27 cellular contexts compared by ENCODE assay signal in the genomic region with DNA sequence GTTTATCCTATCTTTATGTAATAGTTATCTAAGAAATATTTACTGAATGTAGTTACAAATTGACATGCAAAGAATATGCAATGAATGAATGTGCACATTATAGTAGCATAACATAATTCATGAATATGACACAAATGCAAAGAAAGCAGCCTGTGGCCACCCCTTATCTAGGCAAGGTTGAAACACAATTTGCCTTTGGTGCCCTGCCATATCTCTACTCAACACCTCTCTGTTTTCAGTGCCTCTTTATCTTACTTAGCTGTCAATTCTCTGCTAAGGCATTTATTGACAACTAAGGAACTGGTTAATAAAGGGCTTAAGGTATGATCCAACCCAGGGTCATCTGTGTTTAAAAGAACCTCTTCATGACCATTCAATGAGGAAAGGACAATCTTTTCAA.
"Had no signal": no experiment of that assay in that cellular context is flagged by ENCODE, and none has a peak within 500 bp of the region (broad histone marks: within the 10 kb centered on the region; RNA-seq: fewer than 3 reads in every experiment).

No MANE protein-coding gene starts in this region.

- H3K9me3 ChIP-seq: body of pancreas, pancreas, psoas muscle, suprapubic skin, tibial artery, upper lobe of right lung had no signal

- H3K27ac ChIP-seq: body of pancreas, coronary artery, dorsolateral prefrontal cortex, pancreas, psoas muscle, suprapubic skin, tibial artery, upper lobe of right lung had no signal

- H3K4me3 Mint-ChIP-seq: activated CD4-positive, alpha-beta T cell treated with anti-CD3 and anti-CD28 coated beads for 36 hours; activated CD8-positive, alpha-beta memory T cell treated with anti-CD3 and anti-CD28 coated beads, Interleukin-2, amount 10 ng/mL, durations not matched to agents 7 days and 5 days; activated CD8-positive, alpha-beta T cell treated with anti-CD3 and anti-CD28 coated beads, Interleukin-2, amount 10 ng/mL, durations not matched to agents 7 days and 5 days; activated naive CD8-positive, alpha-beta T cell had no signal

- H3K27ac Mint-ChIP-seq: activated CD4-positive, alpha-beta T cell treated with anti-CD3 and anti-CD28 coated beads for 36 hours; activated CD8-positive, alpha-beta memory T cell treated with anti-CD3 and anti-CD28 coated beads, Interleukin-2, amount 10 ng/mL, durations not matched to agents 7 days and 5 days; activated CD8-positive, alpha-beta T cell treated with anti-CD3 and anti-CD28 coated beads, Interleukin-2, amount 10 ng/mL, durations not matched to agents 7 days and 5 days; activated naive CD8-positive, alpha-beta T cell had no signal

- H3K27me3 ChIP-seq: body of pancreas, dorsolateral prefrontal cortex, pancreas, suprapubic skin, tibial artery, upper lobe of right lung had no signal

- DNase-seq: activated CD4-positive, alpha-beta T cell treated with anti-CD3 and anti-CD28 coated beads for 36 hours; activated CD4-positive, CD25-positive, alpha-beta regulatory T cell; activated CD8-positive, alpha-beta memory T cell treated with anti-CD3 and anti-CD28 coated beads, Interleukin-2, amount 10 ng/mL, durations not matched to agents 7 days and 5 days; activated CD8-positive, alpha-beta T cell treated with anti-CD3 and anti-CD28 coated beads, Interleukin-2, amount 10 ng/mL, durations not matched to agents 7 days and 5 days; activated effector memory CD4-positive, alpha-beta T cell treated with Interleukin-2 at 50 U/mL for 16 hours; activated naive CD4-positive, alpha-beta T cell treated with Interleukin-2 at 50 U/mL for 16 hours; anterior cingulate cortex; body of pancreas; dorsolateral prefrontal cortex; effector memory CD4-positive, alpha-beta T cell; midbrain; naive thymus-derived CD4-positive, alpha-beta T cell; nucleus accumbens; pancreas; psoas muscle; stimulated activated CD4-positive, alpha-beta T cell treated with anti-CD3 and anti-CD28 coated beads, Interleukin-15, amount 100 ng/mL, for 24 hours; stimulated activated CD4-positive, alpha-beta T cell treated with anti-CD3 and anti-CD28 coated beads, Interleukin-2, amount 100 ng/mL, for 24 hours; stimulated activated naive CD4-positive, alpha-beta T cell; T-helper 2 cell; tibial artery; upper lobe of right lung had no signal

- H3K27me3 Mint-ChIP-seq: activated CD4-positive, alpha-beta T cell treated with anti-CD3 and anti-CD28 coated beads for 36 hours; activated CD8-positive, alpha-beta memory T cell treated with anti-CD3 and anti-CD28 coated beads, Interleukin-2, amount 10 ng/mL, durations not matched to agents 7 days and 5 days; activated naive CD8-positive, alpha-beta T cell; naive thymus-derived CD4-positive, alpha-beta T cell had no signal

- ATAC-seq: activated CD4-positive, alpha-beta T cell treated with anti-CD3 and anti-CD28 coated beads for 36 hours; activated CD8-positive, alpha-beta memory T cell treated with anti-CD3 and anti-CD28 coated beads, Interleukin-2, amount 10 ng/mL, durations not matched to agents 7 days and 5 days; activated CD8-positive, alpha-beta T cell treated with anti-CD3 and anti-CD28 coated beads, Interleukin-2, amount 10 ng/mL, durations not matched to agents 7 days and 5 days; body of pancreas; esophagus mucosa; naive thymus-derived CD4-positive, alpha-beta T cell; pancreas; psoas muscle; upper lobe of right lung had no signal

- H3K4me3 ChIP-seq: body of pancreas, coronary artery, dorsolateral prefrontal cortex, pancreas, psoas muscle, suprapubic skin, tibial artery, upper lobe of right lung had no signal

- H3K36me3 ChIP-seq: pancreas, suprapubic skin, tibial artery, upper lobe of right lung had no signal

- FAIRE-seq: frontal cortex, islet of Langerhans, pancreas had no signal
